In genomic region chr15:40239671-40240618, GRCh38 we compare ENCODE assay signal across 13 cellular contexts. TPM values are rescaled to one million over a fixed set of nuclear protein-coding genes. Genes with fewer than 3 reads are reported as not detected.
A peak's percentile ranks its signal among the peaks of the same experiment; 100 is the strongest.
DNase-seq lines count a peak whose midpoint lies in the region; ATAC-seq, FAIRE-seq and TF ChIP-seq lines count a peak whose summit lies in the region.
"Had no signal": no experiment of that assay in that cellular context is flagged by ENCODE, and none has a peak within 500 bp of the region (broad histone marks: within the 10 kb centered on the region; RNA-seq: fewer than 3 reads in every experiment).

No MANE protein-coding gene starts in this region.

- POLR2A ChIA-PET in A549 (lab: Yijun Ruan, JAX): no interaction called here

- FAIRE-seq in A549 (lab: Jason Lieb, UNC): no peak
- FAIRE-seq: GM12892 had no signal

- TF ChIP-seq RAD21 in A549 (conservative IDR thresholded peaks at IDR 0.05 in 1 of 2, IDR thresholded peaks at IDR 0.05 in 1 of 2): no peak

- peak overlapping the region; percentile 97 for H3K4me2 ChIP-seq in A549

- H3K27me3 ChIP-seq in HUES48 (ENCODE audit: control insufficient read depth, insufficient read depth, low read length): peaks cover 5% of the 10 kb centered on the region
- peaks cover 24% of the 10 kb centered on the region for H3K27me3 ChIP-seq in mucosa of stomach (ENCODE audit: control insufficient read depth, insufficient read depth, low read length)

- no peak for TF ChIP-seq EP300 in A549 (IDR thresholded peaks at IDR 0.05)

- no peak for TF ChIP-seq POLR2A in A549 (IDR thresholded peaks at IDR 0.05; ENCODE audit: low read length)

- DNase-seq in A549 (ENCODE audit: low read depth in 1 of 2, low spot score in 1 of 2) (no peak), cerebellum (ENCODE audit: low spot score) (peak; percentile 38), occipital lobe (lab: John Stamatoyannopoulos, UW) (no peak), NCI-H345 (lab: John Stamatoyannopoulos, UW) (no peak), COLO668 (lab: John Stamatoyannopoulos, UW; ENCODE audit: unreplicated experiment) (no peak)
- DNase-seq in central memory CD4-positive, alpha-beta T cell: no peak
- DNase-seq: activated T-cell treated with anti-CD3 and anti-CD28 coated beads for 4 hours; CD4-positive, alpha-beta memory T cell; NCI-H187 had no signal

- peaks cover 9% of the 10 kb centered on the region for H3K4me1 ChIP-seq in A549
- peaks cover 18% of the 10 kb centered on the region for H3K4me1 ChIP-seq in HUES48 (ENCODE audit: control insufficient read depth, insufficient read depth, low read length)
- peaks cover 16% of the 10 kb centered on the region for H3K4me1 ChIP-seq in mucosa of stomach (ENCODE audit: control insufficient read depth, insufficient read depth, low read length)

- no peaks in the 10 kb centered on the region for H3K9me3 ChIP-seq in A549
- no peaks in the 10 kb centered on the region for H3K9me3 ChIP-seq in HUES48 (ENCODE audit: control insufficient read depth, insufficient read depth, low read length)
- H3K9me3 ChIP-seq in mucosa of stomach (ENCODE audit: control insufficient read depth, low read length): no peaks in the 10 kb centered on the region

- no peaks in the 10 kb centered on the region for H3K36me3 ChIP-seq in HUES48 (ENCODE audit: control insufficient read depth, insufficient read depth, low read length)
- no peaks in the 10 kb centered on the region for H3K36me3 ChIP-seq in mucosa of stomach (ENCODE audit: control insufficient read depth, insufficient read depth, low read length)

- H3K27ac ChIP-seq in A549 (peak overlapping the region; percentile 69 to 83; a peak in 5 of 6 replicates), HUES48 (ENCODE audit: low read depth, low read length) (no peak overlapping the region)

- WGBS in A549 (ENCODE audit: missing lambda C conversion rate): 80% methylated on average over 13 of the region's 20 CpGs

- H3K9ac ChIP-seq in HUES48 (ENCODE audit: low read depth, low read length): peak overlapping the region; percentile 7; the same call in 1 of the 2 replicates
- H3K9ac ChIP-seq in mucosa of stomach (ENCODE audit: low read length): peak overlapping the region; percentile 64

- CTCF ChIA-PET in A549 (lab: Yijun Ruan, JAX): interaction anchor here (0.9 to 16.4 kb wide), 8 partner anchors 9 to 194 kb away, joined by 3 to 144 read pairs (median 6); no protein-coding TSS in a partner anchor

- no peak for TF ChIP-seq CTCF in A549 (IDR thresholded peaks at IDR 0.05)

- peak; percentile 21 to 39; a peak in 3 of 6 replicates for ATAC-seq in A549

- H3K4me3 ChIP-seq in A549: no peak overlapping the region; the same call in 2 of the 3 replicates
- peak overlapping the region; percentile 47 for H3K4me3 ChIP-seq in HUES48 (ENCODE audit: low read depth, low read length)
- H3K4me3 ChIP-seq in mucosa of stomach (ENCODE audit: low read length): no peak overlapping the region

TF ChIP-seq in A549, 52 proteins besides CTCF, POLR2A, EP300 and RAD21:
- TF ChIP-seq NR3C1 (IDR thresholded peaks at IDR 0.05) (no peak), FOSB (CRISPR knock-in tag; IDR thresholded peaks at IDR 0.05) (no peak), ZNF302 (CRISPR knock-in tag; IDR thresholded peaks at IDR 0.05) (no peak), RNF2 (IDR thresholded peaks at IDR 0.05; ENCODE audit: borderline replicate concordance, low read depth) (no peak), REST (IDR thresholded peaks at IDR 0.05) (no peak), KDM5A (IDR thresholded peaks at IDR 0.05) (no peak), EHF (CRISPR knock-in tag; IDR thresholded peaks at IDR 0.05) (no peak), HMGXB4 (CRISPR knock-in tag; IDR thresholded peaks at IDR 0.05; ENCODE audit: borderline replicate concordance) (no peak), CHD2 (IDR thresholded peaks at IDR 0.05; ENCODE audit: low read length, partially characterized antibody) (no peak), TP53 (CRISPR knock-in tag; IDR thresholded peaks at IDR 0.05) (no peak), CEBPB (IDR thresholded peaks at IDR 0.05) (no peak), PBX3 (IDR thresholded peaks at IDR 0.05) (no peak), ELK1 (IDR thresholded peaks at IDR 0.05; ENCODE audit: low read depth, low read length) (no peak), HOXB5 (CRISPR knock-in tag; IDR thresholded peaks at IDR 0.05) (no peak), HEYL (CRISPR knock-in tag; IDR thresholded peaks at IDR 0.05) (no peak), CBX8 (IDR thresholded peaks at IDR 0.05) (no peak), ZSCAN20 (CRISPR knock-in tag; IDR thresholded peaks at IDR 0.05) (no peak), HDAC2 (IDR thresholded peaks at IDR 0.05) (no peak), SREBF2 (IDR thresholded peaks at IDR 0.05) (no peak)

RNA-seq across cellular contexts. Expression of gene PAK6, which starts 1.1 kb away (rescaled TPM):
- polyA plus RNA-seq in A549 (2011; rRNA removed): 0.08 and 0.16 TPM in 2 replicates
- polyA plus RNA-seq in A549 (2012; cell fraction: cytosol; rRNA removed): 0.03 and 0.04 TPM in 2 replicates
- 0.10 and 0.22 TPM in 2 replicates for polyA plus RNA-seq in A549 (2012; cell fraction: nucleus; rRNA removed)
- 0.05 to 0.12 TPM (median 0.10 TPM) in 3 replicates for polyA plus RNA-seq in A549 (2017; fragmentation: RNase III; extraction: RNeasy Plus Mini Kit Qiagen cat#74134 plus additional on column Dnase treatment)
- polyA minus RNA-seq in A549 (2011; rRNA and poly(A)+ RNA removed): 0.08 TPM in 1 of 2 replicates, not detected in the other
- total RNA-seq in cerebellum: 3.7 TPM
- total RNA-seq in occipital lobe: 11.2 TPM
- total RNA-seq: dermis microvascular lymphatic vessel endothelial cell had no signal

RNA-seq across cellular contexts. Expression of gene ANKRD63, which starts 42.9 kb away (rescaled TPM):
- polyA plus RNA-seq in A549 (2011; rRNA removed) (not detected in 2 replicates), A549 (2017; fragmentation: RNase III; extraction: RNeasy Plus Mini Kit Qiagen cat#74134 plus additional on column Dnase treatment) (0.08 to 0.25 TPM (median 0.10 TPM) in 3 replicates)
- polyA plus RNA-seq in A549 (2012; cell fraction: cytosol; rRNA removed): 0.12 and 0.29 TPM in 2 replicates
- polyA plus RNA-seq in A549 (2012; cell fraction: nucleus; rRNA removed): 0.40 and 0.96 TPM in 2 replicates
- polyA minus RNA-seq in A549 (2011; rRNA and poly(A)+ RNA removed): not detected in 2 replicates
- total RNA-seq in cerebellum (0.27 TPM), occipital lobe (not detected)
- total RNA-seq: CD4-positive, alpha-beta memory T cell; dermis microvascular lymphatic vessel endothelial cell had no signal
- polyA plus RNA-seq: CD4-positive, alpha-beta memory T cell had no signal
